34 cellular contexts compared by ENCODE assay signal in the genomic region with DNA sequence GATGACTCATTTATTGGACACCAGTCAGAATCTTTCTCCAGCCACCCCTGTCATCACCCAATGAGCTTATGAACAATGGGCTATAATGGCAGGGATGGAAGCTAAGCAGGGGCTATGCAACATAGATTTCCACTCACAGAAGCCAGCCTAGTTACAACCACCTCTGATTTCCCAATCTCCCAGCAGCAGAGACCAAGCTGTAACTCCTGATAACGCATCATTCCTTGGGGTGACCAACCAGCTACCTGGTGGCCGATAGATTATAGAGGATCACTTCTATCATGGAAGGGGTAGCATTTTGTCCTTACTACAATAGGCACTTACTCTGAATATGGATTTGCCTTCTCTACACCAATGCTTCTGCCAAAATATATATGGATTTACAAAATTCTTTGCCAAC.
"Had no signal": no experiment of that assay in that cellular context is flagged by ENCODE, and none has a peak within 500 bp of the region (broad histone marks: within the 10 kb centered on the region; RNA-seq: fewer than 3 reads in every experiment).

No MANE protein-coding gene starts in this region.

- ATAC-seq: activated naive CD4-positive, alpha-beta T cell treated with anti-CD3 and anti-CD28 coated beads, Interleukin-2, amount 50 U/mL, for 72 hours; activated naive CD8-positive, alpha-beta T cell treated with anti-CD3 and anti-CD28 coated beads, Interleukin-2, amount 50 U/mL, for 24 hours; activated T-cell treated with anti-CD3 and anti-CD28 coated beads, Interleukin-2, amount 50 U/mL, for 4 hours; activated T-cell treated with anti-CD3 and anti-CD28 coated beads, Interleukin-2, amount 50 U/mL, for 72 hours; activated T-helper 17 cell treated with anti-CD3 and anti-CD28 coated beads, Interleukin-2, amount 50 U/mL, for 72 hours; body of pancreas had no signal

- DNase-seq: activated effector memory CD4-positive, alpha-beta T cell treated with anti-CD3 and anti-CD28 coated beads, Interleukin-2, amount 50 U/mL, for 16 hours; activated effector memory CD4-positive, alpha-beta T cell treated with Interleukin-2 at 50 U/mL for 16 hours; activated gamma-delta T cell; activated gamma-delta T cell treated with Interleukin-2 at 50 U/mL for 16 hours; activated naive CD4-positive, alpha-beta T cell; activated naive CD4-positive, alpha-beta T cell treated with anti-CD3 and anti-CD28 coated beads for 36 hours; activated naive CD4-positive, alpha-beta T cell treated with anti-CD3 and anti-CD28 coated beads, Interleukin-2, amount 10 ng/mL, durations not matched to agents 7 days and 5 days; activated naive CD4-positive, alpha-beta T cell treated with anti-CD3 and anti-CD28 coated beads, Interleukin-2, amount 50 U/mL, for 16 hours; activated naive CD4-positive, alpha-beta T cell treated with Interleukin-2 at 50 U/mL for 16 hours; activated naive CD8-positive, alpha-beta T cell treated with anti-CD3 and anti-CD28 coated beads for 36 hours; activated naive CD8-positive, alpha-beta T cell treated with anti-CD3 and anti-CD28 coated beads, Interleukin-2, amount 10 ng/mL, durations not matched to agents 7 days and 5 days; activated naive CD8-positive, alpha-beta T cell treated with anti-CD3 and anti-CD28 coated beads, Interleukin-2, amount 50 U/mL, for 24 hours; activated T-cell treated with anti-CD3 and anti-CD28 coated beads, Interleukin-2, amount 50 U/mL, for 1 hour; activated T-cell treated with anti-CD3 and anti-CD28 coated beads, Interleukin-2, amount 50 U/mL, for 24 hours; activated T-cell treated with anti-CD3 and anti-CD28 coated beads, Interleukin-2, amount 50 U/mL, for 4 hours; activated T-cell treated with anti-CD3 and anti-CD28 coated beads, Interleukin-2, amount 50 U/mL, for 48 hours; activated T-cell treated with anti-CD3 and anti-CD28 coated beads, Interleukin-2, amount 50 U/mL, for 72 hours; adrenal gland; amniotic stem cell; amygdala; anterior cingulate cortex; aorta; body of pancreas; brain microvascular endothelial cell; caudate nucleus; central memory CD4-positive, alpha-beta T cell; cerebellar nuclear complex had no signal

- H3K4me3 ChIP-seq: adrenal gland, ascending aorta, body of pancreas, breast epithelium, cardiac muscle cell had no signal

- FAIRE-seq: astrocyte, bronchial epithelial cell had no signal

- H3K36me3 ChIP-seq: adrenal gland, ascending aorta, brain microvascular endothelial cell, breast epithelium, cardiac muscle cell had no signal

- H3K9me3 ChIP-seq: adrenal gland had no signal

- H3K27ac ChIP-seq: adrenal gland, ascending aorta, body of pancreas, brain microvascular endothelial cell, breast epithelium, cardiac muscle cell had no signal

- H3K4me1 ChIP-seq: adrenal gland, ascending aorta, body of pancreas, breast epithelium had no signal

- H3K27me3 ChIP-seq: adrenal gland, ascending aorta, body of pancreas, brain microvascular endothelial cell, breast epithelium, cardiac muscle cell had no signal
